ENCODE assay signal across 8 cellular contexts in the genomic region with DNA sequence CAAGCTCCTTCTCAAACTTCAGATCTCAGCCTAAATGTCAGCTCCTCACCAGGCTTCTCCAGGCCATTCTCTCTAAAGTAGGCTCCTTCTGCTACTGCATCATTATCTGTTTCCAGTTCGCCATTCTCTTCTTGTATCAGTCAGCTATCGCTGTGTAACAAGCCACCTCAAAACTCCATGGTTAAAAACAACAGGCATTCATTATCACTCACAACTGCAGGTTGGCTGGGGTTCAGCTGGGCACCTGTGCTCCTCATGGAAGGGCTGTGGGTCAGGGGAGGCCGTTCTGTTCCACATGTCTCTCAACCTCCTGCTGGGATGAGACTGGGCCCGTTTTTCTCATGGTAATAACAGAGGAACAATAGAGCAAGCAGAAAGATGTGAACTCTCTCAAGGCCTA. TPM values are rescaled to one million over a fixed set of nuclear protein-coding genes. Genes with fewer than 3 reads are reported as not detected.
"Had no signal": no experiment of that assay in that cellular context is flagged by ENCODE, and none has a peak within 500 bp of the region (broad histone marks: within the 10 kb centered on the region; RNA-seq: fewer than 3 reads in every experiment).

No MANE protein-coding gene starts in this region.

- H3K4me3 ChIP-seq: GM23248 had no signal

- H2AFZ ChIP-seq: GM23248 had no signal

- H3K27ac Mint-ChIP-seq: H9, IgD-negative memory B cell had no signal

- FAIRE-seq: H54, HTR-8/SVneo had no signal

- DNase-seq: GM23248, GOT3, H9, HCEC 1CT had no signal

- H3K4me1 Mint-ChIP-seq: IgD-negative memory B cell had no signal

- H3K9ac ChIP-seq: GM23248 had no signal

- H3K4me3 Mint-ChIP-seq: H9, IgD-negative memory B cell had no signal

- H3K27ac ChIP-seq: GM23248 had no signal

RNA-seq across cellular contexts. Expression of gene PRND, which starts 28.7 kb away (rescaled TPM):
- total RNA-seq: GM23248, HT-29 had no signal
- polyA plus RNA-seq: GM23248 had no signal
